7 cellular contexts compared by ENCODE assay signal in the genomic region with DNA sequence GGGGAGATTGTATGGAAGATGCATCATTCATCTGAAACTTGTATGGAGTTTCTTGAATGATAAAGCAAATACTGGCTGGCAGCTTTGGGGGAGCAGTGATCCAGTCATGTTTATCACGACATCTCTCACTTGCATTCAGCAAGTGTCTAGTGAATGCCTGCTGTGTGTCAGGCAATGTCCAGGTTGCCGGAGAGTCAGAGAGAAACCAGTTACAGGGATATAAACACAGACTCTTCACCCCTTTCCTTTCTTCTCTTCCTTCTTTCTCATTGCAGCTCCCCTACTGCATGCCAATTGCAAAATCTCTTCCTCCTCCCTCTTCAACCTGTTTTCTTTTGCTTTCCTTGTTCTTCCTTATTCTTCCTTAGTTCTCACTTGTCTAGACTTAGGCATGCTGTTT.
"Had no signal": no experiment of that assay in that cellular context is flagged by ENCODE, and none has a peak within 500 bp of the region (broad histone marks: within the 10 kb centered on the region; RNA-seq: fewer than 3 reads in every experiment).

No MANE protein-coding gene starts in this region.

- DNase-seq: GDM1, GF-D8 had no signal

- ATAC-seq: GM12878 had no signal

- FAIRE-seq: G401.6, GM12878, GM12891, GM18507, GM19239 had no signal

- H3K4me3 ChIP-seq: GM12878 had no signal
